In the genomic region with DNA sequence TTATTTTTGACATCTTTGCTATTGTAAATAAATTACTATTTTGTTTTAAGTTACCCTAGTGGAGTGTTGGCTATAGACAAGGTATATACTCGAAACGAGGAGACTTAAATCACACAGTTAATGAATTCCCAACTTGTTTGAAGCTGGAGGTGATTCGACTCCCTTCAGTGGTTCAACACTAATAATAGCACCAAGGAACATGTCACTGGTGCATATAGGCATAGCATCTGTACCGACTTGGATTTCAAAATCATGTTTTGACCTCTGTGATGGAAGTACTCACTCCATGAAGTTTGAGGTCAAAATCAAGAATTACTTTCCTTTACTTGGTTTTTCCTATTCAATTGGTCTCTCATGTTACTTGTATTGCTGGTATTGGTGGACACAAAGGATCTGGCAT, we compare ENCODE assay signal across 27 cellular contexts.
"Had no signal": no experiment of that assay in that cellular context is flagged by ENCODE, and none has a peak within 500 bp of the region (broad histone marks: within the 10 kb centered on the region; RNA-seq: fewer than 3 reads in every experiment).

No MANE protein-coding gene starts in this region.

- H3K27ac Mint-ChIP-seq: activated B cell treated with CpG ODN at 0.5 μM for 24 hours; activated CD4-positive, alpha-beta T cell treated with anti-CD3 and anti-CD28 coated beads for 36 hours; activated naive CD4-positive, alpha-beta T cell treated with anti-CD3 and anti-CD28 coated beads, Interleukin-2, amount 10 ng/mL, durations not matched to agents 7 days and 5 days; activated naive CD8-positive, alpha-beta T cell treated with anti-CD3 and anti-CD28 coated beads, Interleukin-2, amount 50 U/mL, for 24 hours; dendritic cell treated with granulocyte-macrophage colony-stimulating factor and Interleukin-4, amounts not matched to agents 40 ng/mL and 50 ng/mL, for 4 days; T-helper 1 cell treated with Interleukin-12 subunit alpha and Interleukin-12 subunit beta and Interleukin-4 antibody, amounts not matched to agents 30 μg/mL and 1 μg/mL, for 36 hours; type B pancreatic cell had no signal

- H3K4me1 Mint-ChIP-seq: activated naive CD8-positive, alpha-beta T cell treated with anti-CD3 and anti-CD28 coated beads, Interleukin-2, amount 50 U/mL, for 24 hours had no signal

- ATAC-seq: activated CD4-positive, alpha-beta T cell treated with anti-CD3 and anti-CD28 coated beads for 36 hours; activated naive CD8-positive, alpha-beta T cell treated with anti-CD3 and anti-CD28 coated beads, Interleukin-2, amount 50 U/mL, for 24 hours; body of pancreas; left lung; naive thymus-derived CD4-positive, alpha-beta T cell; stimulated activated naive B cell treated with anti-CD40 and anti-IgM and Interleukin-4, amounts not matched to agents 10 μg/mL and 1 μg/mL and 100 μg/mL, for 72 hours had no signal

- H3K27me3 ChIP-seq: body of pancreas, left lung, vagina had no signal

- H3K27ac ChIP-seq: body of pancreas, left lung, thoracic aorta, vagina had no signal

- H3K9me3 ChIP-seq: body of pancreas, left lung, thoracic aorta, vagina had no signal

- H3K9me3 Mint-ChIP-seq: activated B cell treated with CpG ODN at 0.5 μM for 24 hours; activated naive CD4-positive, alpha-beta T cell treated with anti-CD3 and anti-CD28 coated beads, Interleukin-2, amount 10 ng/mL, durations not matched to agents 7 days and 5 days; activated naive CD8-positive, alpha-beta T cell treated with anti-CD3 and anti-CD28 coated beads, Interleukin-2, amount 50 U/mL, for 24 hours; activated T-cell treated with anti-CD3 and anti-CD28 coated beads, Interleukin-2, amount 50 U/mL, for 24 hours; dendritic cell treated with granulocyte-macrophage colony-stimulating factor and Interleukin-4, amounts not matched to agents 40 ng/mL and 50 ng/mL, for 4 days; immature natural killer cell; naive thymus-derived CD4-positive, alpha-beta T cell; stimulated activated naive B cell treated with anti-CD40 and anti-IgM and Interleukin-4, amounts not matched to agents 10 μg/mL and 1 μg/mL and 100 μg/mL, for 72 hours; T-helper 1 cell treated with Interleukin-12 subunit alpha and Interleukin-12 subunit beta and Interleukin-4 antibody, amounts not matched to agents 30 μg/mL and 1 μg/mL, for 36 hours; type B pancreatic cell had no signal

- H3K4me3 ChIP-seq: body of pancreas, left lung, lung, thoracic aorta, vagina had no signal

- H3K4me3 Mint-ChIP-seq: activated B cell treated with CpG ODN at 0.5 μM for 24 hours; activated CD4-positive, alpha-beta T cell treated with anti-CD3 and anti-CD28 coated beads for 36 hours; activated naive CD4-positive, alpha-beta T cell treated with anti-CD3 and anti-CD28 coated beads, Interleukin-2, amount 10 ng/mL, durations not matched to agents 7 days and 5 days; activated naive CD8-positive, alpha-beta T cell treated with anti-CD3 and anti-CD28 coated beads, Interleukin-2, amount 50 U/mL, for 24 hours; activated T-cell treated with anti-CD3 and anti-CD28 coated beads, Interleukin-2, amount 50 U/mL, for 24 hours; dendritic cell treated with granulocyte-macrophage colony-stimulating factor and Interleukin-4, amounts not matched to agents 40 ng/mL and 50 ng/mL, for 4 days; immature natural killer cell; naive thymus-derived CD4-positive, alpha-beta T cell; stimulated activated naive B cell treated with anti-CD40 and anti-IgM and Interleukin-4, amounts not matched to agents 10 μg/mL and 1 μg/mL and 100 μg/mL, for 72 hours; T-helper 1 cell treated with Interleukin-12 subunit alpha and Interleukin-12 subunit beta and Interleukin-4 antibody, amounts not matched to agents 30 μg/mL and 1 μg/mL, for 36 hours; type B pancreatic cell had no signal

- H3K27me3 Mint-ChIP-seq: activated B cell treated with CpG ODN at 0.5 μM for 24 hours; activated CD4-positive, alpha-beta T cell treated with anti-CD3 and anti-CD28 coated beads for 36 hours; activated naive CD4-positive, alpha-beta T cell treated with anti-CD3 and anti-CD28 coated beads, Interleukin-2, amount 10 ng/mL, durations not matched to agents 7 days and 5 days; activated naive CD8-positive, alpha-beta T cell treated with anti-CD3 and anti-CD28 coated beads, Interleukin-2, amount 50 U/mL, for 24 hours; activated T-cell treated with anti-CD3 and anti-CD28 coated beads, Interleukin-2, amount 50 U/mL, for 24 hours; dendritic cell treated with granulocyte-macrophage colony-stimulating factor and Interleukin-4, amounts not matched to agents 40 ng/mL and 50 ng/mL, for 4 days; naive thymus-derived CD4-positive, alpha-beta T cell; stimulated activated naive B cell treated with anti-CD40 and anti-IgM and Interleukin-4, amounts not matched to agents 10 μg/mL and 1 μg/mL and 100 μg/mL, for 72 hours; type B pancreatic cell had no signal

- H3K4me1 ChIP-seq: body of pancreas, left lung had no signal

- FAIRE-seq: endometrium had no signal

- DNase-seq: activated B cell treated with CpG ODN at 0.5 μM for 24 hours; activated CD4-positive, alpha-beta T cell treated with anti-CD3 and anti-CD28 coated beads for 36 hours; activated CD4-positive, alpha-beta T cell treated with anti-CD3 and anti-CD28 coated beads, Interleukin-2, amount 50 U/mL, for 4 hours; activated CD8-positive, alpha-beta memory T cell treated with anti-CD3 and anti-CD28 coated beads for 24 hours; activated CD8-positive, alpha-beta memory T cell treated with anti-CD3 and anti-CD28 coated beads, Interleukin-2, amount 50 U/mL, for 4 hours; activated effector memory CD4-positive, alpha-beta T cell treated with Interleukin-2 at 50 U/mL for 16 hours; activated naive CD4-positive, alpha-beta T cell treated with anti-CD3 and anti-CD28 coated beads, Interleukin-2, amount 10 ng/mL, durations not matched to agents 7 days and 5 days; activated naive CD8-positive, alpha-beta T cell treated with anti-CD3 and anti-CD28 coated beads, Interleukin-2, amount 50 U/mL, for 24 hours; activated T-cell treated with anti-CD3 and anti-CD28 coated beads, Interleukin-2, amount 50 U/mL, for 24 hours; body of pancreas; effector CD4-positive, alpha-beta T cell; immature natural killer cell; left lung; naive thymus-derived CD4-positive, alpha-beta T cell; nucleus accumbens; retina; stimulated activated CD4-positive, alpha-beta T cell treated with anti-CD3 and anti-CD28 coated beads, Interleukin-2, amount 100 ng/mL, for 48 hours; stimulated activated CD8-positive, alpha-beta memory T cell treated with anti-CD3 and anti-CD28 coated beads, Interleukin-4, amount 100 ng/mL, for 48 hours; stimulated activated naive B cell treated with anti-CD40 and anti-IgM and Interleukin-4, amounts not matched to agents 10 μg/mL and 1 μg/mL and 100 μg/mL, for 72 hours; T1000 had no signal
